ENCODE assay signal across 8 cellular contexts in genomic region chr22:27420817-27421361, GRCh38.
DNase-seq lines count a peak whose midpoint lies in the region; ATAC-seq, FAIRE-seq and TF ChIP-seq lines count a peak whose summit lies in the region.

No MANE protein-coding gene starts in this region.

- H3K27ac Mint-ChIP-seq in activated T-cell treated with anti-CD3 and anti-CD28 coated beads, Interleukin-2, amount 50 U/mL, for 72 hours = no peak overlapping the region

- ATAC-seq in pancreas (peak; percentile 86 to 92 (median 88)), HG03442 (IDR thresholded peaks at IDR 0.05; ENCODE audit: unreplicated experiment) (no peak)
- ATAC-seq in activated T-cell treated with anti-CD3 and anti-CD28 coated beads, Interleukin-2, amount 50 U/mL, for 72 hours (replicated peaks in 1 of 2) = no peak

- DNase-seq in AG20443 (ENCODE audit: low spot score) (peak; percentile 90), SJSA1 (ENCODE audit: low read depth in 1 of 2, low spot score in 2 of 2) (peak; percentile 69 to 80), frontal cortex (ENCODE audit: low spot score in 2 of 2) (peak; percentile 17 to 40), pancreas (peak; percentile 80 to 93 (median 86)), SW480 (ENCODE audit: low spot score) (no peak)
- no peak for DNase-seq in activated T-cell treated with anti-CD3 and anti-CD28 coated beads, Interleukin-2, amount 50 U/mL, for 72 hours
- no peak for DNase-seq in stimulated activated CD4-positive, alpha-beta T cell treated with anti-CD3 and anti-CD28 coated beads, Interleukin-4, amount 100 ng/mL, for 4 hours

- peaks cover 28% of the 10 kb centered on the region for H3K27me3 Mint-ChIP-seq in activated T-cell treated with anti-CD3 and anti-CD28 coated beads, Interleukin-2, amount 50 U/mL, for 72 hours (ENCODE audit: low read depth)

- FAIRE-seq in frontal cortex (lab: Jason Lieb, UNC) (no peak), pancreas (lab: Jason Lieb, UNC) (no peak)

- no peaks in the 10 kb centered on the region for H3K36me3 Mint-ChIP-seq in activated T-cell treated with anti-CD3 and anti-CD28 coated beads, Interleukin-2, amount 50 U/mL, for 72 hours (ENCODE audit: insufficient read depth in 2 of 2)

- no peak for TF ChIP-seq CTCF in pancreas (IDR thresholded peaks at IDR 0.05)

- no peaks in the 10 kb centered on the region for H3K9me3 Mint-ChIP-seq in activated T-cell treated with anti-CD3 and anti-CD28 coated beads, Interleukin-2, amount 50 U/mL, for 72 hours

- 17 to 27% methylated on average over 27 of the region's 27 CpGs for WGBS in pancreas, 2 donors

- H3K4me1 ChIP-seq in SJSA1 (replicated peaks) (peaks cover 27% of the 10 kb centered on the region), pancreas (peaks cover 10 to 31% (median 17%) of the 10 kb centered on the region in 3 donors)

- H3K4me1 Mint-ChIP-seq in activated T-cell treated with anti-CD3 and anti-CD28 coated beads, Interleukin-2, amount 50 U/mL, for 72 hours (ENCODE audit: low read depth) = no peaks in the 10 kb centered on the region

- H3K4me3 ChIP-seq in SJSA1 = no peak overlapping the region
- peak overlapping the region in 1 of 4 donors; percentile 13 for H3K4me3 ChIP-seq in pancreas

- H3K9me3 ChIP-seq in SJSA1 (replicated peaks) = no peaks in the 10 kb centered on the region
- H3K9me3 ChIP-seq in pancreas = no peaks in the 10 kb centered on the region

- H3K27me3 ChIP-seq in SJSA1 (replicated peaks) (no peaks in the 10 kb centered on the region), pancreas (no peaks in the 10 kb centered on the region)

- H3K36me3 ChIP-seq in SJSA1 (no peaks in the 10 kb centered on the region), pancreas (no peaks in the 10 kb centered on the region)

- intact Hi-C loops in pancreas (cut with DNase I) = no loop called here

- H3K27ac ChIP-seq in SJSA1 (no peak overlapping the region), pancreas (peak overlapping the region; percentile 55 to 81 (median 70))

- no peak overlapping the region for H3K4me3 Mint-ChIP-seq in activated T-cell treated with anti-CD3 and anti-CD28 coated beads, Interleukin-2, amount 50 U/mL, for 72 hours

Comparison
In these comparisons a context has a peak if more than half of its experiments do, and no peak if none do; other contexts are left out.
1. DNase-seq: peak in AG20443 (single experiment), SJSA1 (2 of 2), frontal cortex (2 of 2) and pancreas (6 of 6); none in activated T-cell treated with anti-CD3 and anti-CD28 coated beads, Interleukin-2, amount 50 U/mL, for 72 hours (0 of 2), stimulated activated CD4-positive, alpha-beta T cell treated with anti-CD3 and anti-CD28 coated beads, Interleukin-4, amount 100 ng/mL, for 4 hours (0 of 2) and SW480 (single experiment).
2. ATAC-seq: peak in pancreas (4 of 4); none in HG03442 (single experiment) and activated T-cell treated with anti-CD3 and anti-CD28 coated beads, Interleukin-2, amount 50 U/mL, for 72 hours (0 of 2).